In the genomic region with DNA sequence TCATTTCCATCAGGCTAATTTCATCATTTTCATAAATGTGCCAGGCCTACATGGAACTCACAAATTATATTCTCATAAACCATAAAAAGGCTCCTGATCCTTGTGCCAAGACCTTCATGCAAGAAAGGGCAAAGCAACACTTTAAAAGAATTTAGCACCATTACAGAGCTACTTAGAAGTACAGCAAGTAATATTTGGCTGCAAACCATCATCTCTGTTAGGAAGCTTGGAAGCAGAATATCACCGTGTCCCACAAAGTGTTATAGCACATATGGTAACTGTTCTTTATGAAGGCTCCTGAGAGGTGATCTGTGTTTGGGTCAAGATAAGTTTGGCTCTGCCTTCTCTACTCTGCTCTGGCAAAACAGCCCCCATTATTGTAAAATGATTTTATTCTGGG, we compare ENCODE assay signal across 19 cellular contexts. TPM values are rescaled to one million over a fixed set of nuclear protein-coding genes. Genes with fewer than 3 reads are reported as not detected.
DNase-seq lines count a peak whose midpoint lies in the region; ATAC-seq and TF ChIP-seq lines count a peak whose summit lies in the region.
"Had no signal": no experiment of that assay in that cellular context is flagged by ENCODE, and none has a peak within 500 bp of the region (broad histone marks: within the 10 kb centered on the region; RNA-seq: fewer than 3 reads in every experiment).

No MANE protein-coding gene starts in this region.

- H3K9me3 ChIP-seq in right atrium auricular region = no peaks in the 10 kb centered on the region
- H3K9me3 ChIP-seq in thoracic aorta = no peaks in the 10 kb centered on the region
- no peaks in the 10 kb centered on the region for H3K9me3 ChIP-seq in adrenal gland (replicated peaks in 1 of 3)

- H3K9me3 Mint-ChIP-seq in stimulated activated effector memory CD8-positive, alpha-beta T cell treated with anti-CD3 and anti-CD28 coated beads, Interleukin-12 subunit alpha, Interleukin-12 subunit beta, amount 100 ng/mL, for 72 hours = peaks cover 11% of the 10 kb centered on the region
- H3K9me3 Mint-ChIP-seq: GM23338, H9 had no signal

- no peak for TF ChIP-seq CTCF in right atrium auricular region (IDR thresholded peaks at IDR 0.05)
- TF ChIP-seq CTCF in thoracic aorta (IDR thresholded peaks at IDR 0.05) = no peak
- TF ChIP-seq CTCF in adrenal gland (IDR thresholded peaks at IDR 0.05) = no peak

- no peaks in the 10 kb centered on the region for H3K4me1 Mint-ChIP-seq in stimulated activated effector memory CD8-positive, alpha-beta T cell treated with anti-CD3 and anti-CD28 coated beads, Interleukin-12 subunit alpha, Interleukin-12 subunit beta, amount 100 ng/mL, for 72 hours
- H3K4me1 Mint-ChIP-seq: CD4-positive, alpha-beta memory T cell had no signal

- intact Hi-C loops in cardiac septum (cut with DNase I) = no loop called here
- intact Hi-C loops in adrenal gland (cut with DNase I) = no loop called here

- WGBS in adrenal gland, 4 donors = 60 to 82% (median 68%) methylated on average over 1 of the region's 1 CpG

- H3K36me3 ChIP-seq in right atrium auricular region = no peaks in the 10 kb centered on the region
- H3K36me3 ChIP-seq in thoracic aorta = no peaks in the 10 kb centered on the region
- H3K36me3 ChIP-seq in adrenal gland (replicated peaks in 1 of 2) = no peaks in the 10 kb centered on the region

- H3K27ac ChIP-seq in right atrium auricular region = peak overlapping the region; percentile 31 to 79
- peak overlapping the region in 1 of 2 donors; percentile 32 for H3K27ac ChIP-seq in thoracic aorta
- H3K27ac ChIP-seq in adrenal gland = no peak overlapping the region

- ATAC-seq in thoracic aorta (ENCODE audit: insufficient number of reproducible peaks, low FRiP score, low read depth) = no peak
- ATAC-seq in stimulated activated effector memory CD8-positive, alpha-beta T cell treated with anti-CD3 and anti-CD28 coated beads, Interleukin-12 subunit alpha, Interleukin-12 subunit beta, amount 100 ng/mL, for 72 hours = no peak
- ATAC-seq: GM12878, GM23338, HCT116 had no signal

- H3K27me3 ChIP-seq in right atrium auricular region (no peaks in the 10 kb centered on the region), thoracic aorta (replicated peaks; ENCODE audit: insufficient read depth) (no peaks in the 10 kb centered on the region), adrenal gland (no peaks in the 10 kb centered on the region)

- H3K4me3 ChIP-seq in right atrium auricular region (no peak overlapping the region), thoracic aorta (peak overlapping the region; percentile 8), adrenal gland (no peak overlapping the region)
- H3K4me3 ChIP-seq: GM12878, GM23338 had no signal

- no peak for TF ChIP-seq POLR2A in adrenal gland (IDR thresholded peaks at IDR 0.05)

- no peaks in the 10 kb centered on the region for H3K36me3 Mint-ChIP-seq in stimulated activated effector memory CD8-positive, alpha-beta T cell treated with anti-CD3 and anti-CD28 coated beads, Interleukin-12 subunit alpha, Interleukin-12 subunit beta, amount 100 ng/mL, for 72 hours
- H3K36me3 Mint-ChIP-seq: CD4-positive, alpha-beta memory T cell had no signal

- H3K4me3 Mint-ChIP-seq in stimulated activated effector memory CD8-positive, alpha-beta T cell treated with anti-CD3 and anti-CD28 coated beads, Interleukin-12 subunit alpha, Interleukin-12 subunit beta, amount 100 ng/mL, for 72 hours = no peak overlapping the region
- H3K4me3 Mint-ChIP-seq: CD4-positive, alpha-beta memory T cell; GM23338; H9 had no signal

- H3K27ac Mint-ChIP-seq in stimulated activated effector memory CD8-positive, alpha-beta T cell treated with anti-CD3 and anti-CD28 coated beads, Interleukin-12 subunit alpha, Interleukin-12 subunit beta, amount 100 ng/mL, for 72 hours = no peak overlapping the region
- H3K27ac Mint-ChIP-seq: CD4-positive, alpha-beta memory T cell; GM23338; H9 had no signal

- H3K4me1 ChIP-seq in right atrium auricular region = peaks cover 0 to 27% of the 10 kb centered on the region in 2 donors
- H3K4me1 ChIP-seq in thoracic aorta (ENCODE audit: control insufficient read depth in 1 of 2, low read depth in 2 of 2) = peaks cover 19 to 36% of the 10 kb centered on the region in 2 donors
- H3K4me1 ChIP-seq in adrenal gland (replicated peaks in 1 of 2) = no peaks in the 10 kb centered on the region

- no peak for DNase-seq in right atrium auricular region (ENCODE audit: low spot score)
- no peak for DNase-seq in cardiac septum (ENCODE audit: low spot score)
- DNase-seq in NCI-H446 (lab: John Stamatoyannopoulos, UW) = peak; percentile 34 to 51
- peak; percentile 65 for DNase-seq in cerebellar cortex (ENCODE audit: low spot score)
- DNase-seq in thoracic aorta (ENCODE audit: low spot score) = no peak
- DNase-seq in adrenal gland = no peak
- no peak for DNase-seq in NCI-H345 treated with DMSO at 0.1 percent for 48 hours (lab: John Stamatoyannopoulos, UW; ENCODE audit: unreplicated experiment)
- DNase-seq in stimulated activated effector memory CD8-positive, alpha-beta T cell treated with anti-CD3 and anti-CD28 coated beads, Interleukin-12 subunit alpha, Interleukin-12 subunit beta, amount 100 ng/mL, for 72 hours (ENCODE audit: low spot score in 2 of 2) = no peak
- DNase-seq: Calu3; CD4-positive, alpha-beta memory T cell; COR-L47; DND-41; GDM1; H9 had no signal

RNA-seq across cellular contexts. Expression of gene KCNJ3, which starts 59.7 kb away (rescaled TPM):
- total RNA-seq in right atrium auricular region (10 to 100 TPM; 46.5 to 73.3 TPM), cardiac septum (3.4 TPM), thoracic aorta (1 to 10 TPM; 1.6 to 2.8 TPM), adrenal gland (1 to 10 TPM in 2 of 8 donors, under 1 TPM in 5, not detected in 1; 0.08 to 2.2 (median 0.74) TPM)
- polyA plus RNA-seq in adrenal gland = under 1 TPM; 0.30 to 0.64 (median 0.48) TPM
- total RNA-seq: A172; A673; CD4-positive, alpha-beta memory T cell had no signal
- polyA plus RNA-seq: CD4-positive, alpha-beta memory T cell had no signal

Comparison
In these comparisons a context has a peak if more than half of its experiments do, and no peak if none do; other contexts are left out.
1. RNA of gene KCNJ3, which starts 59.7 kb away (total RNA-seq): 46.5 to 73.3 TPM in right atrium auricular region; 3.4 TPM in cardiac septum (single experiment), 1.6 to 2.8 TPM in thoracic aorta and 0.08 to 2.2 TPM in adrenal gland; every median in the first group is over 10 times any median in the second.
2. DNase-seq: peak in NCI-H446 (2 of 2) and cerebellar cortex (single experiment); none in right atrium auricular region (single experiment), cardiac septum (single experiment), thoracic aorta (single experiment), adrenal gland (0 of 7), NCI-H345 treated with DMSO at 0.1 percent for 48 hours (single experiment) and stimulated activated effector memory CD8-positive, alpha-beta T cell treated with anti-CD3 and anti-CD28 coated beads, Interleukin-12 subunit alpha, Interleukin-12 subunit beta, amount 100 ng/mL, for 72 hours (0 of 2).
3. H3K27ac ChIP-seq: peak in right atrium auricular region (2 of 2); none in adrenal gland (0 of 5).